ENCODE assay signal across 23 cellular contexts in genomic region chr17:78527345-78527744, GRCh38. TPM values are rescaled to one million over a fixed set of nuclear protein-coding genes. Genes with fewer than 3 reads are reported as not detected.
"Had no signal": no experiment of that assay in that cellular context is flagged by ENCODE, and none has a peak within 500 bp of the region (broad histone marks: within the 10 kb centered on the region; RNA-seq: fewer than 3 reads in every experiment).

No MANE protein-coding gene starts in this region.

- H3K4me3 ChIP-seq: lower lobe of right lung, ovary, psoas muscle, sigmoid colon, stomach, thyroid gland had no signal

- H3K36me3 ChIP-seq: lower lobe of right lung, ovary, sigmoid colon, stomach, thyroid gland had no signal

- H3K27me3 Mint-ChIP-seq: naive thymus-derived CD8-positive, alpha-beta T cell had no signal

- H3K27ac Mint-ChIP-seq: immature natural killer cell; naive thymus-derived CD8-positive, alpha-beta T cell; nephron progenitor cell; stimulated activated effector memory CD8-positive, alpha-beta T cell treated with anti-CD3 and anti-CD28 coated beads, Interleukin-12 subunit alpha, Interleukin-12 subunit beta, amount 100 ng/mL, for 72 hours had no signal

- H3K9me3 Mint-ChIP-seq: effector memory CD8-positive, alpha-beta T cell; immature natural killer cell; naive thymus-derived CD8-positive, alpha-beta T cell; stimulated activated effector memory CD8-positive, alpha-beta T cell treated with anti-CD3 and anti-CD28 coated beads, Interleukin-12 subunit alpha, Interleukin-12 subunit beta, amount 100 ng/mL, for 72 hours had no signal

- H3K9me3 ChIP-seq: lower lobe of right lung, ovary, psoas muscle, sigmoid colon, stomach, thyroid gland had no signal

- DNase-seq: cortex of kidney; effector memory CD8-positive, alpha-beta T cell; erythroblast; hypothalamus; immature natural killer cell; left ventricle myocardium superior; lower lobe of right lung; naive thymus-derived CD8-positive, alpha-beta T cell; nephron progenitor cell; nucleus accumbens; ovary; psoas muscle; sigmoid colon; stimulated activated CD4-positive, alpha-beta T cell treated with anti-CD3 and anti-CD28 coated beads, Interleukin-2, amount 100 ng/mL, for 24 hours; stimulated activated CD4-positive, alpha-beta T cell treated with anti-CD3 and anti-CD28 coated beads, Interleukin-4, amount 100 ng/mL, for 24 hours; stimulated activated naive CD4-positive, alpha-beta T cell treated with Interleukin-2 at 50 U/mL for 16 hours had no signal

- H3K27me3 ChIP-seq: ovary, sigmoid colon, thyroid gland had no signal

- H3K4me1 Mint-ChIP-seq: immature natural killer cell; naive thymus-derived CD8-positive, alpha-beta T cell had no signal

- ATAC-seq: effector memory CD8-positive, alpha-beta T cell; left ventricle myocardium superior; lower lobe of right lung; naive thymus-derived CD8-positive, alpha-beta T cell; psoas muscle; right cardiac atrium; stimulated activated effector memory CD8-positive, alpha-beta T cell treated with anti-CD3 and anti-CD28 coated beads, Interleukin-12 subunit alpha, Interleukin-12 subunit beta, amount 100 ng/mL, for 72 hours had no signal

- H3K27ac ChIP-seq: lower lobe of right lung, ovary, psoas muscle, sigmoid colon, stomach had no signal

- H3K4me1 ChIP-seq: lower lobe of right lung, psoas muscle, sigmoid colon had no signal

- H3K36me3 Mint-ChIP-seq: immature natural killer cell; naive thymus-derived CD8-positive, alpha-beta T cell; stimulated activated effector memory CD8-positive, alpha-beta T cell treated with anti-CD3 and anti-CD28 coated beads, Interleukin-12 subunit alpha, Interleukin-12 subunit beta, amount 100 ng/mL, for 72 hours had no signal

- H3K4me3 Mint-ChIP-seq: effector memory CD8-positive, alpha-beta T cell; immature natural killer cell; naive thymus-derived CD8-positive, alpha-beta T cell; nephron progenitor cell; stimulated activated effector memory CD8-positive, alpha-beta T cell treated with anti-CD3 and anti-CD28 coated beads, Interleukin-12 subunit alpha, Interleukin-12 subunit beta, amount 100 ng/mL, for 72 hours had no signal

RNA-seq across cellular contexts. Expression of gene DNAH17, which starts 49.9 kb away (rescaled TPM):
- total RNA-seq: fibroblast of villous mesenchyme, left ventricle myocardium superior, myocyte, ureter had no signal
